In genomic region chr2:121372756-121373353, GRCh38 we compare ENCODE assay signal across 17 cellular contexts.
A peak's percentile ranks its signal among the peaks of the same experiment; 100 is the strongest.
DNase-seq lines count a peak whose midpoint lies in the region; ATAC-seq and TF ChIP-seq lines count a peak whose summit lies in the region.
"Had no signal": no experiment of that assay in that cellular context is flagged by ENCODE, and none has a peak within 500 bp of the region (broad histone marks: within the 10 kb centered on the region; RNA-seq: fewer than 3 reads in every experiment).

No MANE protein-coding gene starts in this region.

- H2AFZ ChIP-seq in OCI-LY3 (ENCODE audit: low read depth, low read length) (no peak overlapping the region), smooth muscle cell (ENCODE audit: low read depth) (no peak overlapping the region)

- H3K27me3 ChIP-seq in left ventricle myocardium inferior (ENCODE audit: low read depth) (no peaks in the 10 kb centered on the region), heart left ventricle (no peaks in the 10 kb centered on the region), OCI-LY3 (ENCODE audit: low read depth, low read length) (no peaks in the 10 kb centered on the region), smooth muscle cell (ENCODE audit: low read depth) (no peaks in the 10 kb centered on the region), esophagus squamous epithelium (no peaks in the 10 kb centered on the region)
- H3K27me3 ChIP-seq: cardiac muscle cell had no signal

- H3K27ac ChIP-seq in left ventricle myocardium inferior (replicated peaks): peak overlapping the region; percentile 10
- no peak overlapping the region for H3K27ac ChIP-seq in heart left ventricle
- peak overlapping the region; percentile 61 for H3K27ac ChIP-seq in OCI-LY3 (ENCODE audit: low read length)
- no peak overlapping the region for H3K27ac ChIP-seq in smooth muscle cell (ENCODE audit: low read depth)
- no peak overlapping the region for H3K27ac ChIP-seq in esophagus squamous epithelium
- H3K27ac ChIP-seq: cardiac muscle cell had no signal

- intact Hi-C loops in left ventricle myocardium inferior (cut with micrococcal nuclease) (no loop called here), heart left ventricle (cut with DNase I) (no loop called here), esophagus squamous epithelium (cut with DNase I) (no loop called here)

- H3K79me2 ChIP-seq in OCI-LY3 (ENCODE audit: low read length): no peaks in the 10 kb centered on the region
- H3K79me2 ChIP-seq in smooth muscle cell (ENCODE audit: low read depth): no peaks in the 10 kb centered on the region

- peak overlapping the region; percentile 55 for H3K4me2 ChIP-seq in OCI-LY3 (ENCODE audit: low read length)
- no peak overlapping the region for H3K4me2 ChIP-seq in smooth muscle cell

- H3K9me3 ChIP-seq in left ventricle myocardium inferior (replicated peaks) (no peaks in the 10 kb centered on the region), heart left ventricle (no peaks in the 10 kb centered on the region), OCI-LY3 (ENCODE audit: insufficient read depth, low read length) (no peaks in the 10 kb centered on the region), smooth muscle cell (replicated peaks; ENCODE audit: low read depth) (no peaks in the 10 kb centered on the region), esophagus squamous epithelium (no peaks in the 10 kb centered on the region)
- H3K9me3 ChIP-seq: Caco-2 had no signal

- no peak overlapping the region for H3K4me3 Mint-ChIP-seq in stimulated activated naive B cell treated with anti-CD40 and anti-IgM and Interleukin-4, amounts not matched to agents 10 μg/mL and 1 μg/mL and 100 μg/mL, for 72 hours
- H3K4me3 Mint-ChIP-seq: neural crest cell had no signal

- peaks cover 71% of the 10 kb centered on the region for H3K36me3 ChIP-seq in left ventricle myocardium inferior
- peaks cover 0 to 90% (median 77%) of the 10 kb centered on the region in 9 donors for H3K36me3 ChIP-seq in heart left ventricle
- peaks cover 31% of the 10 kb centered on the region for H3K36me3 ChIP-seq in OCI-LY3 (replicated peaks; ENCODE audit: low read depth, low read length)
- H3K36me3 ChIP-seq in smooth muscle cell (ENCODE audit: low read depth): no peaks in the 10 kb centered on the region
- peaks cover 23 to 100% (median 31%) of the 10 kb centered on the region in 3 donors for H3K36me3 ChIP-seq in esophagus squamous epithelium

- WGBS in heart left ventricle, 4 donors: 90 to 96% (median 95%) methylated on average over 7 of the region's 7 CpGs
- 97% methylated on average over 7 of the region's 7 CpGs for WGBS in smooth muscle cell (ENCODE audit: low lambda C conversion rate)
- whole genome bisulfite sequencing in esophagus squamous epithelium, 2 donors: 78 to 93% methylated on average over 7 of the region's 7 CpGs

- TF ChIP-seq POLR2A in heart left ventricle (IDR thresholded peaks at IDR 0.05) (no peak), esophagus squamous epithelium (IDR thresholded peaks at IDR 0.05) (no peak)

- H3K4me3 ChIP-seq in left ventricle myocardium inferior (no peak overlapping the region), heart left ventricle (no peak overlapping the region), OCI-LY3 (ENCODE audit: low read length) (no peak overlapping the region), smooth muscle cell (no peak overlapping the region), esophagus squamous epithelium (no peak overlapping the region)
- H3K4me3 ChIP-seq: cardiac muscle cell had no signal

- peaks cover 66 to 88% of the 10 kb centered on the region in 2 donors for H3K36me3 Mint-ChIP-seq in stimulated activated naive B cell treated with anti-CD40 and anti-IgM and Interleukin-4, amounts not matched to agents 10 μg/mL and 1 μg/mL and 100 μg/mL, for 72 hours

- no peaks in the 10 kb centered on the region for H3K27me3 Mint-ChIP-seq in stimulated activated naive B cell treated with anti-CD40 and anti-IgM and Interleukin-4, amounts not matched to agents 10 μg/mL and 1 μg/mL and 100 μg/mL, for 72 hours

- peaks cover 5 to 9% of the 10 kb centered on the region in 2 donors for H3K4me1 Mint-ChIP-seq in stimulated activated naive B cell treated with anti-CD40 and anti-IgM and Interleukin-4, amounts not matched to agents 10 μg/mL and 1 μg/mL and 100 μg/mL, for 72 hours

- TF ChIP-seq CTCF in left ventricle myocardium inferior (IDR thresholded peaks at IDR 0.05; ENCODE audit: borderline replicate concordance): no peak
- TF ChIP-seq CTCF in heart left ventricle (IDR thresholded peaks at IDR 0.05): no peak
- TF ChIP-seq CTCF in OCI-LY3 (IDR thresholded peaks at IDR 0.05; ENCODE audit: low read depth, low read length): no peak
- no peak for TF ChIP-seq CTCF in smooth muscle cell (IDR thresholded peaks at IDR 0.05; ENCODE audit: borderline replicate concordance, insufficient read depth, poor library complexity, severe bottlenecking)
- TF ChIP-seq CTCF in esophagus squamous epithelium (IDR thresholded peaks at IDR 0.05): no peak

- H3K9ac ChIP-seq in OCI-LY3 (ENCODE audit: low read length): no peak overlapping the region; the same call in 1 of the 2 replicates
- no peak overlapping the region for H3K9ac ChIP-seq in smooth muscle cell (ENCODE audit: low read depth)

- peak overlapping the region; percentile 75 for H3K27ac Mint-ChIP-seq in stimulated activated naive B cell treated with anti-CD40 and anti-IgM and Interleukin-4, amounts not matched to agents 10 μg/mL and 1 μg/mL and 100 μg/mL, for 72 hours

- no peaks in the 10 kb centered on the region for H3F3A ChIP-seq in smooth muscle cell (ENCODE audit: low read depth)

- peaks cover 0 to 8% of the 10 kb centered on the region in 2 donors for H3K9me3 Mint-ChIP-seq in stimulated activated naive B cell treated with anti-CD40 and anti-IgM and Interleukin-4, amounts not matched to agents 10 μg/mL and 1 μg/mL and 100 μg/mL, for 72 hours
- H3K9me3 Mint-ChIP-seq: neural crest cell had no signal

- peaks cover 34% of the 10 kb centered on the region for H3K4me1 ChIP-seq in left ventricle myocardium inferior
- H3K4me1 ChIP-seq in heart left ventricle: peaks cover 0 to 24% (median 1%) of the 10 kb centered on the region in 12 donors
- peaks cover 17% of the 10 kb centered on the region for H3K4me1 ChIP-seq in OCI-LY3 (ENCODE audit: low read length)
- no peaks in the 10 kb centered on the region for H3K4me1 ChIP-seq in smooth muscle cell (ENCODE audit: low read depth)
- H3K4me1 ChIP-seq in esophagus squamous epithelium: no peaks in the 10 kb centered on the region
- H3K4me1 ChIP-seq: Caco-2 had no signal

- no peak for DNase-seq in left ventricle myocardium inferior
- no peak for DNase-seq in heart left ventricle
- DNase-seq in stimulated activated naive B cell treated with anti-CD40 and anti-IgM and Interleukin-4, amounts not matched to agents 10 μg/mL and 1 μg/mL and 100 μg/mL, for 72 hours: no peak
- DNase-seq in smooth muscle cell (lab: John Stamatoyannopoulos, UW; ENCODE audit: unreplicated experiment): no peak
- DNase-seq in iPS-NIHi11 (ENCODE audit: low spot score): no peak
- DNase-seq in esophagus squamous epithelium (lab: John Stamatoyannopoulos, UW): no peak
- DNase-seq: activated CD4-positive, alpha-beta T cell treated with anti-CD3 and anti-CD28 coated beads for 4 hours; Caco-2; kidney; NCI-H2029; SIG-M5; substantia nigra; T-helper 9 cell had no signal

- H4K20me1 ChIP-seq in OCI-LY3 (ENCODE audit: insufficient read depth, low read length): no peaks in the 10 kb centered on the region
- H4K20me1 ChIP-seq in smooth muscle cell (ENCODE audit: low read depth): no peaks in the 10 kb centered on the region

- ATAC-seq in heart left ventricle (no peak), HG02642 (IDR thresholded peaks at IDR 0.05; ENCODE audit: poor library complexity, unreplicated experiment) (peak; percentile 46)
- peak; percentile 29 to 50 for ATAC-seq in stimulated activated naive B cell treated with anti-CD40 and anti-IgM and Interleukin-4, amounts not matched to agents 10 μg/mL and 1 μg/mL and 100 μg/mL, for 72 hours (replicated peaks)

Comparison
In these comparisons a context has a peak if more than half of its experiments do, and no peak if none do; other contexts are left out.
1. H3K27ac ChIP-seq: peak in left ventricle myocardium inferior (single experiment) and OCI-LY3 (single experiment); none in heart left ventricle (0 of 12), smooth muscle cell (single experiment) and esophagus squamous epithelium (0 of 4).
2. ATAC-seq: peak in HG02642 (single experiment) and stimulated activated naive B cell treated with anti-CD40 and anti-IgM and Interleukin-4, amounts not matched to agents 10 μg/mL and 1 μg/mL and 100 μg/mL, for 72 hours (2 of 2); none in heart left ventricle (0 of 4).